In the genomic region with DNA sequence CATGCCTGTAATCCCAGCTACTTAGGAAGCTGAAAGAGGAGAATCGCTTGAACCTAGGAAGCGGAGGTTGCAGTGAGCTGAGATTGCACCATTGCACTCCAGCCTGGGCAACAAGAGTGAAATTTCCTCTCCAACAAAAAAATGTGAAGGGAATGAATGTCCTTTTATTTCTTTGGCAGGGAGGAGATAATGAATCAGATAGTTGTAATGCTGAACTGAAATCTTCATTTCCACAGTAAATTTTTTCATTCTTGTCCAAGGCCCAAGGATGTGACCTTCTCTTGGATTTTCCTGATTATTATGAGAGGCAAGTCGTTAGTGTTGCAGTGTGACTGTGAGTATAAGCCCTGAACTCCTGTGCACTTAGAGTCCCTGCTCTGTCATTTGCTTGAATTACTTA, we compare ENCODE assay signal across 23 cellular contexts. TPM values are rescaled to one million over a fixed set of nuclear protein-coding genes. Genes with fewer than 3 reads are reported as not detected.
DNase-seq lines count a peak whose midpoint lies in the region; ATAC-seq and TF ChIP-seq lines count a peak whose summit lies in the region.
"Had no signal": no experiment of that assay in that cellular context is flagged by ENCODE, and none has a peak within 500 bp of the region (broad histone marks: within the 10 kb centered on the region; RNA-seq: fewer than 3 reads in every experiment).

No MANE protein-coding gene starts in this region.

- intact Hi-C loops in IMR-90 (cut with micrococcal nuclease) (no loop called here), gastrocnemius medialis (cut with DNase I; ENCODE audit: low total_unique reads) (no loop called here)
- intact Hi-C loops in CD8-positive, alpha-beta T cell (cut with DNase I, micrococcal nuclease), result no loop called here

- H3K9me3 ChIP-seq in IMR-90 (ENCODE audit: control insufficient read depth, insufficient read depth, low read length) (no peaks in the 10 kb centered on the region), gastrocnemius medialis (no peaks in the 10 kb centered on the region)
- H3K9me3 ChIP-seq in CD8-positive, alpha-beta T cell (ENCODE audit: low read length), result no peaks in the 10 kb centered on the region
- H3K9me3 ChIP-seq: upper lobe of left lung had no signal

- peak overlapping the region; percentile 46 to 83 for H4K8ac ChIP-seq in IMR-90 (ENCODE audit: low read depth in 2 of 2, low read length in 2 of 2)

- in situ Hi-C loops in IMR-90 (cut with MboI; ENCODE audit: low sequenced_read_pairs) (no loop called here), gastrocnemius medialis (cut with MboI; ENCODE audit: low sequenced_read_pairs in 4 of 4) (no loop called here)

- H2BK5ac ChIP-seq in IMR-90 (ENCODE audit: low read depth, low read length, poor library complexity, severe bottlenecking), result peak overlapping the region; percentile 94

- peak overlapping the region; percentile 77; the same call in 1 of the 2 replicates for H3K4me2 ChIP-seq in IMR-90 (ENCODE audit: low read depth, low read length)
- H3K4me2 ChIP-seq: neural progenitor cell had no signal

- H3K9me3 Mint-ChIP-seq in CD8-positive, alpha-beta T cell, result no peaks in the 10 kb centered on the region
- no peaks in the 10 kb centered on the region for H3K9me3 Mint-ChIP-seq in stimulated activated memory B cell treated with anti-CD40 and anti-IgM and Interleukin-4, amounts not matched to agents 10 μg/mL and 1 μg/mL and 100 μg/mL, for 72 hours
- H3K9me3 Mint-ChIP-seq: activated T-helper 17 cell treated with anti-CD3 and anti-CD28 coated beads, Interleukin-2, amount 50 U/mL, for 72 hours; mesothelial cell of epicardium; neural progenitor cell; stimulated activated naive B cell treated with anti-CD40 and anti-IgM and Interleukin-4, amounts not matched to agents 10 μg/mL and 1 μg/mL and 100 μg/mL, for 72 hours had no signal

- no peak for TF ChIP-seq CTCF in IMR-90 (conservative IDR thresholded peaks at IDR 0.05; ENCODE audit: low read depth, low read length)
- TF ChIP-seq CTCF in fibroblast of mammary gland (conservative IDR thresholded peaks at IDR 0.05; ENCODE audit: control insufficient read depth, insufficient read depth, low read depth, low read length), result no peak
- TF ChIP-seq CTCF in gastrocnemius medialis (IDR thresholded peaks at IDR 0.05 in 4 of 5, conservative IDR thresholded peaks at IDR 0.05 in 1 of 5), result no peak
- no peak for TF ChIP-seq CTCF in CD8-positive, alpha-beta T cell (IDR thresholded peaks at IDR 0.05)

- peak overlapping the region; percentile 86 for H2BK15ac ChIP-seq in IMR-90 (ENCODE audit: low read depth, low read length)

- H3K27ac ChIP-seq in IMR-90 (ENCODE audit: insufficient read depth, low read length) (peak overlapping the region; percentile 66; the same call in 1 of the 2 replicates), gastrocnemius medialis (peak overlapping the region in 1 of 4 donors; percentile 47)
- no peak overlapping the region for H3K27ac ChIP-seq in CD8-positive, alpha-beta T cell (ENCODE audit: low read depth, low read length)
- H3K27ac ChIP-seq: neural progenitor cell, SK-N-MC had no signal

- dilution Hi-C loops in IMR-90 (cut with HindIII; ENCODE audit: low sequenced_read_pairs, unreplicated experiment), result no loop called here

- peak overlapping the region; percentile 79; the same call in 1 of the 2 replicates for H3K23ac ChIP-seq in IMR-90 (ENCODE audit: low read depth, low read length)

- H3K4me3 ChIP-seq in IMR-90 (ENCODE audit: insufficient read depth, low read depth, low read length), result no peak overlapping the region; the same call in 1 of the 2 replicates
- H3K4me3 ChIP-seq in fibroblast of mammary gland (ENCODE audit: control insufficient read depth, low read depth, low read length), result no peak overlapping the region
- no peak overlapping the region for H3K4me3 ChIP-seq in gastrocnemius medialis
- no peak overlapping the region for H3K4me3 ChIP-seq in CD8-positive, alpha-beta T cell (ENCODE audit: low read depth, low read length)
- H3K4me3 ChIP-seq: neural progenitor cell, SK-N-MC, upper lobe of left lung had no signal

- peak overlapping the region; percentile 83; the same call in 1 of the 2 replicates for H4K5ac ChIP-seq in IMR-90 (ENCODE audit: low read depth, low read length)

- peak overlapping the region; percentile 75; the same call in 1 of the 2 replicates for H3K14ac ChIP-seq in IMR-90 (replicated peaks; ENCODE audit: low read depth, low read length)

- no CpG with 5 or more reads among the region's 3 CpGs for WGBS in IMR-90 (ENCODE audit: extremely low coverage in 2 of 2, insufficient read length in 1 of 2), 2 experiments

- peak overlapping the region; percentile 82 for H2BK120ac ChIP-seq in IMR-90 (ENCODE audit: low read depth, low read length)

- BruUV-seq in IMR-90 (replicated peaks; lab: Mats Ljungman, UMichigan), result no TSS peak

- H3K4me3 Mint-ChIP-seq in CD8-positive, alpha-beta T cell, result no peak overlapping the region
- H3K4me3 Mint-ChIP-seq in stimulated activated memory B cell treated with anti-CD40 and anti-IgM and Interleukin-4, amounts not matched to agents 10 μg/mL and 1 μg/mL and 100 μg/mL, for 72 hours, result no peak overlapping the region
- H3K4me3 Mint-ChIP-seq: activated T-helper 17 cell treated with anti-CD3 and anti-CD28 coated beads, Interleukin-2, amount 50 U/mL, for 72 hours; mesothelial cell of epicardium; neural progenitor cell; stimulated activated naive B cell treated with anti-CD40 and anti-IgM and Interleukin-4, amounts not matched to agents 10 μg/mL and 1 μg/mL and 100 μg/mL, for 72 hours had no signal

- peak overlapping the region; percentile 93; the same call in 1 of the 2 replicates for H3K18ac ChIP-seq in IMR-90 (ENCODE audit: low read depth, low read length)

- peaks cover 19% of the 10 kb centered on the region for H3K9me1 ChIP-seq in IMR-90 (ENCODE audit: insufficient read depth, low read length)

- H3K4ac ChIP-seq in IMR-90 (ENCODE audit: low read depth, low read length), result peak overlapping the region; percentile 76; the same call in 1 of the 2 replicates

- ATAC-seq in IMR-90 (ENCODE audit: low read depth) (peak; percentile 13; the same call in 1 of the 2 replicates), gastrocnemius medialis (peak; percentile 74 to 75)
- no peak for ATAC-seq in CD8-positive, alpha-beta T cell
- ATAC-seq in stimulated activated memory B cell treated with anti-CD40 and anti-IgM and Interleukin-4, amounts not matched to agents 10 μg/mL and 1 μg/mL and 100 μg/mL, for 72 hours, result no peak
- ATAC-seq: activated T-helper 17 cell treated with anti-CD3 and anti-CD28 coated beads, Interleukin-2, amount 50 U/mL, for 72 hours; stimulated activated naive B cell treated with anti-CD40 and anti-IgM and Interleukin-4, amounts not matched to agents 10 μg/mL and 1 μg/mL and 100 μg/mL, for 72 hours had no signal

- TF ChIP-seq POLR2A in IMR-90 (IDR thresholded peaks at IDR 0.05; ENCODE audit: low read depth, low read length) (no peak), gastrocnemius medialis (IDR thresholded peaks at IDR 0.05) (no peak)

- H3K36me3 Mint-ChIP-seq in CD8-positive, alpha-beta T cell, result peaks cover 13% of the 10 kb centered on the region
- H3K36me3 Mint-ChIP-seq in stimulated activated memory B cell treated with anti-CD40 and anti-IgM and Interleukin-4, amounts not matched to agents 10 μg/mL and 1 μg/mL and 100 μg/mL, for 72 hours, result peaks cover 19% of the 10 kb centered on the region
- H3K36me3 Mint-ChIP-seq: mesothelial cell of epicardium, neural progenitor cell had no signal

- no peaks in the 10 kb centered on the region for H3K27me3 Mint-ChIP-seq in CD8-positive, alpha-beta T cell (ENCODE audit: low read depth)
- H3K27me3 Mint-ChIP-seq in stimulated activated memory B cell treated with anti-CD40 and anti-IgM and Interleukin-4, amounts not matched to agents 10 μg/mL and 1 μg/mL and 100 μg/mL, for 72 hours, result no peaks in the 10 kb centered on the region
- H3K27me3 Mint-ChIP-seq: activated T-helper 17 cell treated with anti-CD3 and anti-CD28 coated beads, Interleukin-2, amount 50 U/mL, for 72 hours; stimulated activated naive B cell treated with anti-CD40 and anti-IgM and Interleukin-4, amounts not matched to agents 10 μg/mL and 1 μg/mL and 100 μg/mL, for 72 hours had no signal

- CTCF ChIA-PET in IMR-90 (lab: Yijun Ruan, JAX), result no interaction called here
- CTCF ChIA-PET in CD8-positive, alpha-beta T cell (lab: Charles Lee), result no interaction called here

- H4K91ac ChIP-seq in IMR-90 (ENCODE audit: insufficient read depth, low read depth, low read length), result peak overlapping the region; percentile 63

- H3K4me1 Mint-ChIP-seq in CD8-positive, alpha-beta T cell (ENCODE audit: low read depth), result peaks cover 65% of the 10 kb centered on the region
- H3K4me1 Mint-ChIP-seq in stimulated activated memory B cell treated with anti-CD40 and anti-IgM and Interleukin-4, amounts not matched to agents 10 μg/mL and 1 μg/mL and 100 μg/mL, for 72 hours, result peaks cover 51% of the 10 kb centered on the region

- H2AK9ac ChIP-seq in IMR-90 (replicated peaks; ENCODE audit: low read depth, low read length, poor library complexity), result no peak overlapping the region

- H3K27ac Mint-ChIP-seq in CD8-positive, alpha-beta T cell, result no peak overlapping the region
- H3K27ac Mint-ChIP-seq in stimulated activated memory B cell treated with anti-CD40 and anti-IgM and Interleukin-4, amounts not matched to agents 10 μg/mL and 1 μg/mL and 100 μg/mL, for 72 hours, result no peak overlapping the region
- H3K27ac Mint-ChIP-seq: activated T-helper 17 cell treated with anti-CD3 and anti-CD28 coated beads, Interleukin-2, amount 50 U/mL, for 72 hours; mesothelial cell of epicardium; neural progenitor cell; stimulated activated naive B cell treated with anti-CD40 and anti-IgM and Interleukin-4, amounts not matched to agents 10 μg/mL and 1 μg/mL and 100 μg/mL, for 72 hours had no signal

- no peak for TF ChIP-seq RAD21 in IMR-90 (IDR thresholded peaks at IDR 0.05; ENCODE audit: low read length)

- H2AFZ ChIP-seq in IMR-90 (replicated peaks; ENCODE audit: low read length, poor library complexity), result no peak overlapping the region
- H2AFZ ChIP-seq: neural progenitor cell had no signal

- H2BK20ac ChIP-seq in IMR-90 (ENCODE audit: low read depth, low read length), result peak overlapping the region; percentile 87

- POLR2A ChIA-PET in IMR-90 (lab: Charles Lee; ENCODE audit: unreplicated experiment), result no interaction called here
- POLR2A ChIA-PET in CD8-positive, alpha-beta T cell (lab: Charles Lee), result no interaction called here

- H2AK5ac ChIP-seq in IMR-90 (ENCODE audit: low read depth, low read length), result peak overlapping the region; percentile 52; the same call in 1 of the 2 replicates

- peak overlapping the region; percentile 29; the same call in 1 of the 2 replicates for H3K56ac ChIP-seq in IMR-90 (ENCODE audit: extremely low read depth, insufficient read depth, low read length)

- H3K4me1 ChIP-seq in IMR-90 (ENCODE audit: control insufficient read depth, insufficient read depth, low read length), result peaks cover 40% of the 10 kb centered on the region
- peaks cover 0 to 4% of the 10 kb centered on the region in 2 donors for H3K4me1 ChIP-seq in gastrocnemius medialis
- H3K4me1 ChIP-seq in CD8-positive, alpha-beta T cell (ENCODE audit: insufficient read depth, low read length), result peaks cover 26% of the 10 kb centered on the region

- peaks cover 2% of the 10 kb centered on the region; the same call in 1 of the 2 replicates for H3K36me3 ChIP-seq in IMR-90 (ENCODE audit: control insufficient read depth, insufficient read depth, low read length)
- no peaks in the 10 kb centered on the region for H3K36me3 ChIP-seq in gastrocnemius medialis
- H3K36me3 ChIP-seq in CD8-positive, alpha-beta T cell (ENCODE audit: insufficient read depth, low read length), result no peaks in the 10 kb centered on the region
- H3K36me3 ChIP-seq: neural progenitor cell, upper lobe of left lung had no signal

- peak overlapping the region; percentile 4; the same call in 1 of the 2 replicates for H3K9ac ChIP-seq in IMR-90 (ENCODE audit: low read depth, low read length)
- H3K9ac ChIP-seq: neural progenitor cell had no signal

- H3K79me1 ChIP-seq in IMR-90 (ENCODE audit: low read depth in 1 of 2, low read length in 2 of 2), result peaks cover 38 to 63% of the 10 kb centered on the region in 2 experiments

- peak; percentile 51 for DNase-seq in AG20443 (ENCODE audit: low spot score)
- DNase-seq in IMR-90, result peak; percentile 40
- DNase-seq in fibroblast of mammary gland (ENCODE audit: low read depth), result peak; percentile 67
- peak in 1 of 2 donors; percentile 26 for DNase-seq in gastrocnemius medialis
- DNase-seq in CD8-positive, alpha-beta T cell, result no peak
- no peak for DNase-seq in NCI-H1105 treated with DMSO at 0.1 percent for 48 hours (lab: John Stamatoyannopoulos, UW)
- DNase-seq in NCI-H2107 (lab: John Stamatoyannopoulos, UW), result no peak
- DNase-seq: activated CD4-positive, alpha-beta T cell treated with anti-CD3 and anti-CD28 coated beads for 1 hour; AML-193; amygdala; GDM1; left cardiac atrium; NCI-H1694; NCI-H226; stimulated activated naive B cell treated with anti-CD40 and anti-IgM and Interleukin-4, amounts not matched to agents 10 μg/mL and 1 μg/mL and 100 μg/mL, for 72 hours; upper lobe of left lung had no signal

- no peaks in the 10 kb centered on the region; the same call in 1 of the 2 replicates for H4K20me1 ChIP-seq in IMR-90 (ENCODE audit: insufficient read depth, low read length)

- H3K27me3 ChIP-seq in IMR-90 (ENCODE audit: control insufficient read depth, insufficient read depth, low read length) (no peaks in the 10 kb centered on the region), gastrocnemius medialis (no peaks in the 10 kb centered on the region)
- no peaks in the 10 kb centered on the region for H3K27me3 ChIP-seq in CD8-positive, alpha-beta T cell (ENCODE audit: insufficient read depth, low read length)
- H3K27me3 ChIP-seq: neural progenitor cell, upper lobe of left lung had no signal

RNA-seq across cellular contexts. Expression of a gene that starts 13.6 kb away (rescaled TPM):
- total RNA-seq in IMR-90 (2012; rRNA removed) (28.1 and 32.8 TPM in 2 replicates), gastrocnemius medialis (1 to 10 TPM in 2 of 4 donors, under 1 TPM in 2; 0.72 to 1.4 (median 1.0) TPM)
- polyA plus RNA-seq in IMR-90 (2012; rRNA removed), result 26.8 and 30.6 TPM in 2 replicates
- polyA plus RNA-seq in IMR-90 (2012; cell fraction: cytosol; rRNA removed), result 10.8 and 17.7 TPM in 2 replicates
- 41.6 and 41.8 TPM in 2 replicates for polyA plus RNA-seq in IMR-90 (2012; cell fraction: nucleus; rRNA removed; ENCODE audit: low replicate concordance)
- total RNA-seq in CD8-positive, alpha-beta T cell, result 10 to 100 TPM; 16.5 to 18.9 TPM

RNA-seq across cellular contexts. Expression of a gene that starts 42.0 kb away (rescaled TPM):
- total RNA-seq in IMR-90 (2012; rRNA removed) (not detected in 2 replicates), gastrocnemius medialis (not detected)
- polyA plus RNA-seq in IMR-90 (2012; rRNA removed), result not detected in 2 replicates
- not detected in 2 replicates for polyA plus RNA-seq in IMR-90 (2012; cell fraction: cytosol; rRNA removed)
- polyA plus RNA-seq in IMR-90 (2012; cell fraction: nucleus; rRNA removed; ENCODE audit: low replicate concordance), result not detected in 2 replicates
- total RNA-seq in CD8-positive, alpha-beta T cell, result not detected
- total RNA-seq: chondrocyte, left cardiac atrium, M059J had no signal

RNA-seq across cellular contexts. Expression of a gene that starts 59.0 kb away (rescaled TPM):
- total RNA-seq in IMR-90 (2012; rRNA removed) (757 and 978 TPM in 2 replicates), gastrocnemius medialis (100 to 1,000 TPM in 1 of 4 donors, 10 to 100 TPM in 3; 23.4 to 119 (median 74.2) TPM)
- 1,117 and 1,235 TPM in 2 replicates for polyA plus RNA-seq in IMR-90 (2012; rRNA removed)
- 948 and 1,147 TPM in 2 replicates for polyA plus RNA-seq in IMR-90 (2012; cell fraction: cytosol; rRNA removed)
- 396 and 625 TPM in 2 replicates for polyA plus RNA-seq in IMR-90 (2012; cell fraction: nucleus; rRNA removed; ENCODE audit: low replicate concordance)
- total RNA-seq in CD8-positive, alpha-beta T cell, result 1 to 10 TPM; 2.3 TPM

Comparison
In these comparisons a context has a peak if more than half of its experiments do, and no peak if none do; other contexts are left out.
1. DNase-seq: peak in AG20443 (single experiment), IMR-90 (single experiment) and fibroblast of mammary gland (single experiment); none in CD8-positive, alpha-beta T cell (0 of 7), NCI-H1105 treated with DMSO at 0.1 percent for 48 hours (single experiment) and NCI-H2107 (single experiment).
2. ATAC-seq: peak in IMR-90 (single experiment) and gastrocnemius medialis (2 of 2); none in CD8-positive, alpha-beta T cell (single experiment) and stimulated activated memory B cell treated with anti-CD40 and anti-IgM and Interleukin-4, amounts not matched to agents 10 μg/mL and 1 μg/mL and 100 μg/mL, for 72 hours (single experiment).
3. RNA of a gene that starts 13.6 kb away (total RNA-seq): 28.1 to 32.8 TPM in IMR-90 and 16.5 to 18.9 TPM in CD8-positive, alpha-beta T cell; 0.72 to 1.4 TPM in gastrocnemius medialis; every median in the first group is over 4 times any median in the second.